Comparison of ENCODE assay signal across 8 cellular contexts in the genomic region with DNA sequence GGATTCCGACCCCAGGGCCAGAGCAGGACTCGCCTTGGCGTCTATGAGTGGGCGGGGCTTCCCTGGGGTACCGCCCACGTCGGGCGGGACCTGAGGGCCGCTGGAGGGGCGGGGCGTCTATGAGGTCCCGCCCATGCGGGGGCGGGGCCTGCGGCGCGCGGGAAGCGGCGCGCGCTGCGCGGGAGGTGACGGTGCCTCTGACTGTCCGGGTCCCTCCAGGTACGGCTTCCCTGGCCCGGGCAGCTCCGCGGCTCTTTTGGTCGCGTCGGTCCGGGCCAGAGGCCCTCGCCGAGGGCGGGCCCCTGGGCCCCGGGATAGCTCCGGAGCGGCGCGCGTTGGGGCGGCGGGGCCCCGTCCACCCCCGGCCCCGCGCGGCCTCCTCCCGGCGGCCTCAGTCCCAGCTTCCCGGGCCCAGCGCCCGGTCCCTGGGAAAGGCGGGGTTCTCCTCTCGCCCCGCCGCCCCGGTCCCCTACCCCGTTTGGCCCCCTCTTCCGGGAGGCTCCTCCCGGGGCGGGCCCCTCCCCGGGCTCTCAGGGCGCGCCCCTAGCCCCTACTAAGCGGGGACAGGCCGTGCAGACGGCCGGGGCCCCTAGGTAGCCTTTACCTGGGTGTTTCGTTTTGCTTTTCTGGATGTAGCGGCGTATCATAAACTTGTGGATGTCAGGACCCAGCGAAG. TPM values are rescaled to one million over a fixed set of nuclear protein-coding genes. Genes with fewer than 3 reads are reported as not detected.
DNase-seq lines count a peak whose midpoint lies in the region; ATAC-seq and TF ChIP-seq lines count a peak whose summit lies in the region.

A gene (plus strand): TSS at position 160 of the 676 bp plus-strand sequence. CDS start 745 bp downstream, outside the sequence.

- H3K79me2 ChIP-seq in OCI-LY7 (ENCODE audit: insufficient read depth, low read depth, low read length), result no peaks in the 10 kb centered on the region

- peaks cover 8% of the 10 kb centered on the region for H3K4me1 ChIP-seq in OCI-LY7 (ENCODE audit: insufficient read depth, low read length, poor library complexity, severe bottlenecking)
- H3K4me1 ChIP-seq in muscle layer of colon (ENCODE audit: insufficient read depth, low read length), result peaks cover 6% of the 10 kb centered on the region

- intact Hi-C loops in OCI-LY7 (cut with micrococcal nuclease; ENCODE audit: unreplicated experiment), result loop anchor here (5.0 kb wide), 1 partner anchor 243 kb away; no protein-coding TSS in a partner anchor

- CTCF ChIA-PET in OCI-LY7 (lab: Charles Lee; ENCODE audit: unreplicated experiment), result no interaction called here

- BruUV-seq in OCI-LY7 (replicated peaks; lab: Mats Ljungman, UMichigan), result no TSS peak

- no peak for TF ChIP-seq CTCF in OCI-LY7 (conservative IDR thresholded peaks at IDR 0.05; ENCODE audit: low read length)
- no peak for TF ChIP-seq CTCF in epithelial cell of proximal tubule (conservative IDR thresholded peaks at IDR 0.05; ENCODE audit: low read depth, low read length)

- peaks cover 28% of the 10 kb centered on the region for H3K36me3 ChIP-seq in OCI-LY7 (ENCODE audit: insufficient read depth, low read length)
- H3K36me3 ChIP-seq in muscle layer of colon (ENCODE audit: insufficient read depth, low read length), result no peaks in the 10 kb centered on the region

- no peaks in the 10 kb centered on the region for H3K9me2 ChIP-seq in OCI-LY7 (ENCODE audit: insufficient read depth, low read length)

- no peaks in the 10 kb centered on the region for H3K27me3 ChIP-seq in muscle layer of colon (ENCODE audit: control insufficient read depth in 1 of 2, insufficient read depth in 2 of 2, low read length in 2 of 2)

- H3K4me2 ChIP-seq in OCI-LY7 (ENCODE audit: low read length), result peak within 1 kb of the TSS; percentile 90

- H3K9ac ChIP-seq in muscle layer of colon (ENCODE audit: low read length), result no peak within 1 kb of the TSS

- peak within 1 kb of the TSS; percentile 83 for H2AFZ ChIP-seq in OCI-LY7 (ENCODE audit: low read length)

- POLR2A ChIA-PET in OCI-LY7 (lab: Charles Lee), result interaction anchor here (0.9 kb wide), 1 partner anchor 249 kb away, joined by 3 read pairs; no protein-coding TSS in a partner anchor

- DNase-seq in COR-L47 (lab: John Stamatoyannopoulos, UW) (peak; percentile 61), HUDEP-2 (lab: John Stamatoyannopoulos, UW; ENCODE audit: unreplicated experiment in 76 of 76) (peak in 72 of 76 experiments; percentile 22 to 91 (median 79)), OCI-LY7 (ENCODE audit: low spot score) (peak; percentile 87), activated T-cell treated with anti-CD3 and anti-CD28 coated beads for 24 hours (ENCODE audit: low read depth) (peak; percentile 77), epithelial cell of proximal tubule (ENCODE audit: low read depth) (no peak)
- peak; percentile 54 to 58 for DNase-seq in stimulated activated CD8-positive, alpha-beta memory T cell treated with anti-CD3 and anti-CD28 coated beads, Interleukin-4, amount 100 ng/mL, for 4 hours (ENCODE audit: low read depth in 2 of 2, low spot score in 1 of 2)

- H3K4me3 ChIP-seq in OCI-LY7 (ENCODE audit: low read depth, low read length, poor library complexity, severe bottlenecking) (peak within 1 kb of the TSS; percentile 84), epithelial cell of proximal tubule (ENCODE audit: low read depth, low read length) (peak within 1 kb of the TSS; percentile 68), muscle layer of colon (ENCODE audit: low read depth in 1 of 2, low read length in 2 of 2) (peak within 1 kb of the TSS; percentile 58)

- H3K27ac ChIP-seq in OCI-LY7 (ENCODE audit: low read depth, low read length, poor library complexity, severe bottlenecking), result peak within 1 kb of the TSS; percentile 23
- no peak within 1 kb of the TSS for H3K27ac ChIP-seq in muscle layer of colon (ENCODE audit: low read depth, low read length)

- ATAC-seq in GM21360 (IDR thresholded peaks at IDR 0.05; ENCODE audit: unreplicated experiment), result peak; percentile 76

- H4K20me1 ChIP-seq in OCI-LY7 (ENCODE audit: insufficient read depth, low read length), result no peaks in the 10 kb centered on the region

- H3K9me3 ChIP-seq in OCI-LY7 (ENCODE audit: low read length) (no peaks in the 10 kb centered on the region), muscle layer of colon (ENCODE audit: low read length) (no peaks in the 10 kb centered on the region)

RNA-seq across cellular contexts. Expression of the gene that starts here (rescaled TPM):
- 8.7 and 9.9 TPM in 2 replicates for total RNA-seq in OCI-LY7 (2014; rRNA removed; shearing (Covaris generic))
- total RNA-seq in OCI-LY7 (2022) (21.5 and 24.0 TPM in 2 replicates), epithelial cell of proximal tubule (8.5 and 21.8 TPM in 2 replicates)
